ENCODE assay signal across 13 cellular contexts in genomic region chr21:28776251-28776650, GRCh38.
DNase-seq lines count a peak whose midpoint lies in the region; ATAC-seq and TF ChIP-seq lines count a peak whose summit lies in the region.
"Had no signal": no experiment of that assay in that cellular context is flagged by ENCODE, and none has a peak within 500 bp of the region (broad histone marks: within the 10 kb centered on the region; RNA-seq: fewer than 3 reads in every experiment).

No MANE protein-coding gene starts in this region.

- TF ChIP-seq CTCF in coronary artery (IDR thresholded peaks at IDR 0.05), result no peak

- no peak overlapping the region for H3K4me3 Mint-ChIP-seq in activated T-cell treated with anti-CD3 and anti-CD28 coated beads, Interleukin-2, amount 50 U/mL, for 4 hours

- H3K27ac ChIP-seq in coronary artery, result no peak overlapping the region
- H3K27ac ChIP-seq: colonic mucosa had no signal

- no peak overlapping the region for H3K4me3 ChIP-seq in coronary artery
- H3K4me3 ChIP-seq: colonic mucosa had no signal

- peak in 2 of 3 donors; percentile 41 to 50 for DNase-seq in stimulated activated CD4-positive, alpha-beta T cell treated with anti-CD3 and anti-CD28 coated beads, Interleukin-12 subunit alpha, Interleukin-12 subunit beta, amount 100 ng/mL, for 48 hours (ENCODE audit: low read depth in 2 of 3, low spot score in 1 of 3)
- no peak for DNase-seq in stimulated activated CD4-positive, alpha-beta T cell treated with anti-CD3 and anti-CD28 coated beads, Interleukin-4, amount 100 ng/mL, for 1 hour
- no peak for DNase-seq in activated T-cell treated with anti-CD3 and anti-CD28 coated beads, Interleukin-2, amount 50 U/mL, for 4 hours
- DNase-seq in myocyte (ENCODE audit: low read depth) (peak; percentile 78), RPMI8226 (no peak), NCI-H1105 (lab: John Stamatoyannopoulos, UW) (no peak), coronary artery (ENCODE audit: low spot score) (no peak)
- DNase-seq: C1 segment of cervical spinal cord, colonic mucosa, left colon, NCI-H1436, trophoblast cell had no signal

- ATAC-seq in activated T-cell treated with anti-CD3 and anti-CD28 coated beads, Interleukin-2, amount 50 U/mL, for 4 hours, result peak; percentile 78 to 87
- ATAC-seq in HG03039 (IDR thresholded peaks at IDR 0.05; ENCODE audit: unreplicated experiment), result no peak
- ATAC-seq: left colon had no signal

- H3K9me3 Mint-ChIP-seq in activated T-cell treated with anti-CD3 and anti-CD28 coated beads, Interleukin-2, amount 50 U/mL, for 4 hours, result no peaks in the 10 kb centered on the region

- peaks cover 21% of the 10 kb centered on the region for H3K4me1 Mint-ChIP-seq in activated T-cell treated with anti-CD3 and anti-CD28 coated beads, Interleukin-2, amount 50 U/mL, for 4 hours (ENCODE audit: low read depth)

- no peaks in the 10 kb centered on the region for H3K27me3 Mint-ChIP-seq in activated T-cell treated with anti-CD3 and anti-CD28 coated beads, Interleukin-2, amount 50 U/mL, for 4 hours (ENCODE audit: low read depth)

- peaks cover 18% of the 10 kb centered on the region for H3K36me3 Mint-ChIP-seq in activated T-cell treated with anti-CD3 and anti-CD28 coated beads, Interleukin-2, amount 50 U/mL, for 4 hours (ENCODE audit: insufficient read depth)

Comparison
In these comparisons a context has a peak if more than half of its experiments do, and no peak if none do; other contexts are left out.
1. DNase-seq: peak in stimulated activated CD4-positive, alpha-beta T cell treated with anti-CD3 and anti-CD28 coated beads, Interleukin-12 subunit alpha, Interleukin-12 subunit beta, amount 100 ng/mL, for 48 hours (2 of 3) and myocyte (single experiment); none in stimulated activated CD4-positive, alpha-beta T cell treated with anti-CD3 and anti-CD28 coated beads, Interleukin-4, amount 100 ng/mL, for 1 hour (single experiment), activated T-cell treated with anti-CD3 and anti-CD28 coated beads, Interleukin-2, amount 50 U/mL, for 4 hours (single experiment), RPMI8226 (single experiment), NCI-H1105 (single experiment) and coronary artery (single experiment).